In the genomic region with DNA sequence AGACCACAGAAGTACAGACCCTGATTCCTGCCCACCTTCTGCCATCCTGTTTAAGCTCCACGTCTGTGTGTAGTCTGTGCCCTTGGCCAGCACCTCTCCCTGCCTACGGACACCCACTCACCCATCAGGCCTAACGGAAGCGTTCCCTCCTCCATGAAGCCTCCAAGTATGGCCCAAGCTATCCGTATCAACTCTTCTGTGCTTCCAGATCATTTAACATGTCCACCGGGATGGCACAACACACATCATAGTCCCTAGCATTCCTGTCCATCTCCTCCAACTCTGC, we compare ENCODE assay signal across 10 cellular contexts. TPM values are rescaled to one million over a fixed set of nuclear protein-coding genes. Genes with fewer than 3 reads are reported as not detected.
DNase-seq lines count a peak whose midpoint lies in the region; ATAC-seq, FAIRE-seq and TF ChIP-seq lines count a peak whose summit lies in the region.
"Had no signal": no experiment of that assay in that cellular context is flagged by ENCODE, and none has a peak within 500 bp of the region (broad histone marks: within the 10 kb centered on the region; RNA-seq: fewer than 3 reads in every experiment).

No MANE protein-coding gene starts in this region.

- CTCF ChIA-PET in activated CD8-positive, alpha-beta memory T cell treated with anti-CD3 and anti-CD28 coated beads, Interleukin-2, amount 10 ng/mL, durations not matched to agents 7 days and 5 days (lab: Charles Lee), result interaction anchor here (0.8 to 1.1 kb wide), 3 partner anchors 7 to 15 kb away, joined by 3 to 4 read pairs (median 3); no protein-coding TSS in a partner anchor

- no peak overlapping the region for H3K9ac ChIP-seq in mucosa of rectum (ENCODE audit: low read depth in 1 of 2, low read length in 2 of 2)

- no peak for ATAC-seq in activated CD8-positive, alpha-beta memory T cell treated with anti-CD3 and anti-CD28 coated beads, Interleukin-2, amount 10 ng/mL, durations not matched to agents 7 days and 5 days
- ATAC-seq: Panc1 had no signal

- H3K27me3 Mint-ChIP-seq in activated CD8-positive, alpha-beta memory T cell treated with anti-CD3 and anti-CD28 coated beads, Interleukin-2, amount 10 ng/mL, durations not matched to agents 7 days and 5 days, result no peaks in the 10 kb centered on the region

- TF ChIP-seq POLR2A in thyroid gland (IDR thresholded peaks at IDR 0.05), result no peak

- peak overlapping the region; percentile 68 for H3K27ac Mint-ChIP-seq in activated CD8-positive, alpha-beta memory T cell treated with anti-CD3 and anti-CD28 coated beads, Interleukin-2, amount 10 ng/mL, durations not matched to agents 7 days and 5 days

- WGBS in adipose tissue, 3 donors, result 82 to 86% (median 84%) methylated on average over 6 of the region's 6 CpGs
- WGBS in thyroid gland, 2 donors, result 88 to 92% methylated on average over 6 of the region's 6 CpGs

- H3K4me1 Mint-ChIP-seq in activated CD8-positive, alpha-beta memory T cell treated with anti-CD3 and anti-CD28 coated beads, Interleukin-2, amount 10 ng/mL, durations not matched to agents 7 days and 5 days, result peaks cover 99% of the 10 kb centered on the region

- no peak for DNase-seq in activated CD8-positive, alpha-beta memory T cell treated with anti-CD3 and anti-CD28 coated beads, Interleukin-2, amount 10 ng/mL, durations not matched to agents 7 days and 5 days
- no peak for DNase-seq in activated CD8-positive, alpha-beta memory T cell treated with anti-CD3 and anti-CD28 coated beads, Interleukin-2, amount 50 U/mL, for 48 hours
- DNase-seq in thyroid gland (no peak), germinal center (ENCODE audit: low spot score) (no peak), GM19239 (ENCODE audit: insufficient read length, low spot score) (no peak)
- DNase-seq in activated CD8-positive, alpha-beta memory T cell treated with anti-CD3 and anti-CD28 coated beads, Interleukin-2, amount 50 U/mL, for 4 hours, result no peak
- DNase-seq: NCI-H1092 had no signal

- peaks cover 62 to 65% of the 10 kb centered on the region in 2 donors for H3K4me1 ChIP-seq in mucosa of rectum (ENCODE audit: control insufficient read depth in 2 of 2, insufficient read depth in 2 of 2, low read length in 2 of 2)
- H3K4me1 ChIP-seq in thyroid gland, result peaks cover 66 to 88% of the 10 kb centered on the region in 2 donors

- H3K27me3 ChIP-seq in mucosa of rectum (ENCODE audit: control insufficient read depth in 2 of 2, insufficient read depth in 2 of 2, low read length in 2 of 2) (no peaks in the 10 kb centered on the region), thyroid gland (no peaks in the 10 kb centered on the region)

- peak overlapping the region; percentile 48 for H3K4me3 Mint-ChIP-seq in activated CD8-positive, alpha-beta memory T cell treated with anti-CD3 and anti-CD28 coated beads, Interleukin-2, amount 10 ng/mL, durations not matched to agents 7 days and 5 days

- no peaks in the 10 kb centered on the region for H3K9me3 ChIP-seq in mucosa of rectum (ENCODE audit: control insufficient read depth in 2 of 2, low read length in 2 of 2)
- H3K9me3 ChIP-seq in thyroid gland, result no peaks in the 10 kb centered on the region

- H3K4me3 ChIP-seq in mucosa of rectum (ENCODE audit: low read length in 2 of 2) (no peak overlapping the region), thyroid gland (replicated peaks in 1 of 3) (no peak overlapping the region)

- H3K36me3 ChIP-seq in mucosa of rectum (ENCODE audit: control insufficient read depth in 2 of 2, insufficient read depth in 2 of 2, low read length in 2 of 2) (peaks cover 52 to 53% of the 10 kb centered on the region in 2 donors), thyroid gland (peaks cover 0 to 8% of the 10 kb centered on the region in 2 donors)

- H3K9me3 Mint-ChIP-seq in activated CD8-positive, alpha-beta memory T cell treated with anti-CD3 and anti-CD28 coated beads, Interleukin-2, amount 10 ng/mL, durations not matched to agents 7 days and 5 days (ENCODE audit: low read depth), result no peaks in the 10 kb centered on the region

- FAIRE-seq in GM19239 (lab: Jason Lieb, UNC), result no peak

- H3K36me3 Mint-ChIP-seq in activated CD8-positive, alpha-beta memory T cell treated with anti-CD3 and anti-CD28 coated beads, Interleukin-2, amount 10 ng/mL, durations not matched to agents 7 days and 5 days, result peaks cover 75% of the 10 kb centered on the region

- intact Hi-C loops in thyroid gland (cut with DNase I), result no loop called here

- peak overlapping the region; percentile 31 for H3K27ac ChIP-seq in adipose tissue (ENCODE audit: low read depth, low read length)
- H3K27ac ChIP-seq in mucosa of rectum (ENCODE audit: low read depth in 2 of 2, low read length in 2 of 2), result peak overlapping the region; percentile 25 to 29
- peak overlapping the region in 2 of 3 donors; percentile 0 to 35 for H3K27ac ChIP-seq in thyroid gland

- no peak for TF ChIP-seq CTCF in thyroid gland (IDR thresholded peaks at IDR 0.05)

RNA-seq across cellular contexts. Expression of gene WDR1, which starts 11.7 kb away (rescaled TPM):
- 100 to 1,000 TPM; 481 to 538 TPM for total RNA-seq in activated CD8-positive, alpha-beta memory T cell treated with anti-CD3 and anti-CD28 coated beads, Interleukin-2, amount 10 ng/mL, durations not matched to agents 7 days and 5 days
- polyA plus RNA-seq in adipose tissue, result 100 to 1,000 TPM in 1 of 3 donors, 10 to 100 TPM in 2; 52.1 to 153 (median 90.1) TPM
- total RNA-seq in thyroid gland, result 100 to 1,000 TPM; 122 to 238 (median 213) TPM
